10 cellular contexts compared by ENCODE assay signal in genomic region chr4:186845137-186845842, GRCh38.
A peak's percentile ranks its signal among the peaks of the same experiment; 100 is the strongest.
DNase-seq lines count a peak whose midpoint lies in the region; ATAC-seq and TF ChIP-seq lines count a peak whose summit lies in the region.
"Had no signal": no experiment of that assay in that cellular context is flagged by ENCODE, and none has a peak within 500 bp of the region (broad histone marks: within the 10 kb centered on the region; RNA-seq: fewer than 3 reads in every experiment).

No MANE protein-coding gene starts in this region.

- peaks cover 2% of the 10 kb centered on the region for H3K9me3 ChIP-seq in RWPE2 (ENCODE audit: severe bottlenecking)
- no peaks in the 10 kb centered on the region for H3K9me3 ChIP-seq in prostate gland

- WGBS in prostate gland = 58% methylated on average over 9 of the region's 9 CpGs

- no peak overlapping the region for H3K4me3 ChIP-seq in RWPE2 (ENCODE audit: severe bottlenecking)
- H3K4me3 ChIP-seq in fibroblast of mammary gland (ENCODE audit: control insufficient read depth, low read depth, low read length) = no peak overlapping the region
- H3K4me3 ChIP-seq in prostate gland = no peak overlapping the region

- TF ChIP-seq POLR2A in prostate gland (IDR thresholded peaks at IDR 0.05) = no peak

- H3K4me1 ChIP-seq in RWPE2 (ENCODE audit: insufficient read depth, poor library complexity, severe bottlenecking) (peaks cover 19% of the 10 kb centered on the region), prostate gland (replicated peaks) (no peaks in the 10 kb centered on the region)

- H3K27me3 ChIP-seq in RWPE2 (ENCODE audit: insufficient read depth, poor library complexity, severe bottlenecking) (no peaks in the 10 kb centered on the region), prostate gland (replicated peaks; ENCODE audit: insufficient read depth) (no peaks in the 10 kb centered on the region)

- peak overlapping the region; percentile 85 for H3K27ac ChIP-seq in RWPE2 (ENCODE audit: poor library complexity, severe bottlenecking)
- peak overlapping the region; percentile 46 to 49 for H3K27ac ChIP-seq in prostate gland

- TF ChIP-seq CTCF in RWPE2 (IDR thresholded peaks at IDR 0.05; ENCODE audit: poor library complexity, severe bottlenecking) = no peak
- no peak for TF ChIP-seq CTCF in fibroblast of mammary gland (conservative IDR thresholded peaks at IDR 0.05; ENCODE audit: control insufficient read depth, insufficient read depth, low read depth, low read length)
- TF ChIP-seq CTCF in prostate gland (IDR thresholded peaks at IDR 0.05) = no peak

- intact Hi-C loops in prostate gland (cut with DNase I) = no loop called here

- DNase-seq in EH (ENCODE audit: low read depth) (peak; percentile 98), RWPE2 (ENCODE audit: low spot score) (no peak), fibroblast of mammary gland (ENCODE audit: low read depth) (peak; percentile 82), prostate gland (ENCODE audit: low spot score) (no peak), NCI-H1694 (lab: John Stamatoyannopoulos, UW) (no peak), DMS 273 (lab: John Stamatoyannopoulos, UW; ENCODE audit: unreplicated experiment) (no peak)
- DNase-seq in activated CD4-positive, alpha-beta T cell treated with anti-CD3 and anti-CD28 coated beads for 48 hours = no peak
- DNase-seq: activated naive CD8-positive, alpha-beta T cell treated with anti-CD3 and anti-CD28 coated beads, Interleukin-2, amount 50 U/mL, for 24 hours; NCI-H187 treated with DMSO at 0.1 percent for 48 hours had no signal

- H3K36me3 ChIP-seq in RWPE2 (ENCODE audit: low read depth) (no peaks in the 10 kb centered on the region), prostate gland (no peaks in the 10 kb centered on the region)

- ATAC-seq in RWPE2 (ENCODE audit: low read depth) (peak; percentile 94), GM19463 (IDR thresholded peaks at IDR 0.05; ENCODE audit: unreplicated experiment) (no peak)
- ATAC-seq: activated naive CD8-positive, alpha-beta T cell treated with anti-CD3 and anti-CD28 coated beads, Interleukin-2, amount 50 U/mL, for 24 hours had no signal

Comparison
In these comparisons a context has a peak if more than half of its experiments do, and no peak if none do; other contexts are left out.
1. DNase-seq: peak in EH (single experiment) and fibroblast of mammary gland (single experiment); none in RWPE2 (single experiment), prostate gland (single experiment), activated CD4-positive, alpha-beta T cell treated with anti-CD3 and anti-CD28 coated beads for 48 hours (single experiment), NCI-H1694 (single experiment) and DMS 273 (single experiment).